ENCODE assay signal across 19 cellular contexts in the genomic region with DNA sequence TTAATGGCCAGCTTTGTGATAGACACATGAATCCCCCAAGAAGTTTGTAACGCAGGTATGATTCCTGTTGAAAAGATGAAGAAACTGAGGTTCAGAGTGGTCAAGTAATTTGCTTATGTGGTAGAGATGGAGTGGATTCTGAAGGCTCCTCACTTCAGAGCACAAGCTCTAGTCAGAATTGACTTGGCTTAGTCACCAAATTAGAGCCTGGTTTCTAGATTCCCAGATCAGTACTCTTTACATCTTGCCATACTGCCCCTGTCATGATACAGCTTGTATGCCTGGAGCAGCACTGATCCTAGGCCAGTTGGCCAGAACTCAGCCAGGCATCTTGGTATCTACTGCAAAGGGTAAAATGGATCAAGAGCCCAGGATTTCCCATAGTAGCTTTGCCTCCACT.
DNase-seq lines count a peak whose midpoint lies in the region; ATAC-seq and TF ChIP-seq lines count a peak whose summit lies in the region.
"Had no signal": no experiment of that assay in that cellular context is flagged by ENCODE, and none has a peak within 500 bp of the region (broad histone marks: within the 10 kb centered on the region; RNA-seq: fewer than 3 reads in every experiment).

No MANE protein-coding gene starts in this region.

- no peaks in the 10 kb centered on the region for H3K36me3 ChIP-seq in Loucy (ENCODE audit: insufficient read depth, low read length)
- H3K36me3 ChIP-seq: HAP-1, MG63 had no signal

- H3K4me1 ChIP-seq in Loucy (ENCODE audit: insufficient read depth, low read length, poor library complexity, severe bottlenecking) (peaks cover 22% of the 10 kb centered on the region), foreskin keratinocyte (peaks cover 15% of the 10 kb centered on the region)
- H3K4me1 ChIP-seq: HAP-1 had no signal

- no peak for DNase-seq in foreskin keratinocyte
- DNase-seq in NCI-H1105 (lab: John Stamatoyannopoulos, UW): no peak
- DNase-seq: C1 segment of cervical spinal cord, GDM1, KG1, NCI-H1092 treated with DMSO at 0.1 percent for 48 hours, NCI-H1694, NCI-H510A treated with DMSO at 0.1 percent for 48 hours had no signal

- no peak overlapping the region for H2AFZ ChIP-seq in Loucy (ENCODE audit: low read length)

- TF ChIP-seq CTCF in Loucy (conservative IDR thresholded peaks at IDR 0.05; ENCODE audit: low read length) (no peak), foreskin keratinocyte (conservative IDR thresholded peaks at IDR 0.05) (no peak)

- H3K79me2 ChIP-seq in Loucy (ENCODE audit: insufficient read depth, low read length): no peaks in the 10 kb centered on the region

- no peaks in the 10 kb centered on the region for H3K9me2 ChIP-seq in Loucy (replicated peaks; ENCODE audit: low read depth, low read length)

- no peaks in the 10 kb centered on the region for H3F3A ChIP-seq in Loucy (ENCODE audit: low read depth)

- peak overlapping the region; percentile 36 for H3K4me2 ChIP-seq in Loucy (ENCODE audit: low read depth, low read length, poor library complexity, severe bottlenecking)

- H4K20me1 ChIP-seq in Loucy (ENCODE audit: insufficient read depth, low read length, poor library complexity, severe bottlenecking): no peaks in the 10 kb centered on the region

- no peaks in the 10 kb centered on the region for H3K9me3 ChIP-seq in Loucy (ENCODE audit: insufficient read depth, low read depth, low read length)
- H3K9me3 ChIP-seq: HAP-1, MG63 had no signal

- H3K4me3 ChIP-seq in Loucy (ENCODE audit: low read length, poor library complexity, severe bottlenecking): no peak overlapping the region
- H3K4me3 ChIP-seq: GM12878, HAP-1, MG63 had no signal

- no peak overlapping the region for H3K27ac ChIP-seq in foreskin keratinocyte

- H3K27me3 ChIP-seq in Loucy (ENCODE audit: insufficient read depth, low read length, poor library complexity, severe bottlenecking) (no peaks in the 10 kb centered on the region), foreskin keratinocyte (no peaks in the 10 kb centered on the region)
- H3K27me3 ChIP-seq: MG63 had no signal

- no peak overlapping the region for H3K9ac ChIP-seq in Loucy (ENCODE audit: low read depth, low read length, poor library complexity, severe bottlenecking)

- ATAC-seq in GM19452 (IDR thresholded peaks at IDR 0.05; ENCODE audit: unreplicated experiment) (peak; percentile 9), foreskin keratinocyte (peak; percentile 65), GM21786 (IDR thresholded peaks at IDR 0.05; ENCODE audit: unreplicated experiment) (no peak), GM21576 (IDR thresholded peaks at IDR 0.05; ENCODE audit: unreplicated experiment) (no peak), HG03469 (IDR thresholded peaks at IDR 0.05; ENCODE audit: unreplicated experiment) (no peak)
- ATAC-seq: HepG2, Panc1, Right ventricle myocardium inferior had no signal

Comparison
In these comparisons a context has a peak if more than half of its experiments do, and no peak if none do; other contexts are left out.
1. ATAC-seq: peak in GM19452 (single experiment) and foreskin keratinocyte (single experiment); none in GM21786 (single experiment), GM21576 (single experiment) and HG03469 (single experiment).